Comparison of ENCODE assay signal across 1 cellular context in the genomic region with DNA sequence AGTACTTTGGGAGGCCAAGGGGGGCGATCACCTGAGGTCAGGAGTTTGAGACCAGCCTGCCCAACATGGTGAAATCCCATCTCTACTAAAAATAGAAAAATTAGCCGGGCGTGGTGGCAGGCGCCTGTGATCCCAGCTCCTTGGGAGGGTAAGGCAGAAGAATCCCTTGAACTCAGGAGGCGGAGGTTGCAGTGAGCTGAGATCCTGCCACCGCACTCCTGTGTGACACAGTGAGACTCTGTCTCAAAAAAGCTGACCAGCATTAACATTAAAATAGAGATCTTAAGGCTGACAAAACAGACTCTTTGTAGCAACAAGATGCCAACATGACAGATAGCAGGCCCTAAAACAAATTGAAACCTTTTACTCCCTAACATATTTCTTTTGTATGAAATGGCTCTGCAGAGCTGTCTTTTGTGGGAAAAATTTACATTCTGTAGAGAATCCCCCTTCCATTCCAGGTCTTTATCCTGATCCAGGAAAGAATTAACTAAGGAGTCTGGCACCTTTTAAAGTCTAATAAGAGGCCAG.
TF ChIP-seq lines count a peak whose summit lies in the region.

No MANE protein-coding gene starts in this region.

TF ChIP-seq in GM23338, 12 proteins besides CTCF, POLR2A, EP300 and RAD21 (continued from another document):
- TF ChIP-seq ZNF462 (CRISPR knock-in tag; IDR thresholded peaks at IDR 0.05) (no peak), JUNB (IDR thresholded peaks at IDR 0.05; ENCODE audit: unreplicated experiment) (no peak)
